ENCODE assay signal across 7 cellular contexts in genomic region chr7:2873686-2874551, GRCh38. TPM values are rescaled to one million over a fixed set of nuclear protein-coding genes. Genes with fewer than 3 reads are reported as not detected.
DNase-seq lines count a peak whose midpoint lies in the region; ATAC-seq, FAIRE-seq and TF ChIP-seq lines count a peak whose summit lies in the region.

No MANE protein-coding gene starts in this region.

- BruUV-seq in K562 (replicated peaks; lab: Mats Ljungman, UMichigan), result no TSS peak

- H4K20me1 ChIP-seq in K562 (replicated peaks; ENCODE audit: control insufficient read depth, insufficient read depth, low read length), result peaks cover 9% of the 10 kb centered on the region

- 1% methylated on average over 7 of the region's 7 CpGs for WGBS in K562 (ENCODE audit: insufficient coverage, low coverage, missing lambda C conversion rate)
- 81 to 97% methylated on average over 2 to 3 of the region's 7 CpGs for WGBS in mesodermal cell (ENCODE audit: insufficient coverage in 2 of 2), 2 experiments

- POLR2A ChIA-PET in K562 (lab: Yijun Ruan, JAX), result interaction anchor here (0.6 to 1.1 kb wide), 4 partner anchors 16 to 164 kb away, joined by 3 to 4 read pairs (median 3); no protein-coding TSS in a partner anchor

- H2AFZ ChIP-seq in K562 (ENCODE audit: low read depth, low read length), result no peak overlapping the region

- H3K9me1 ChIP-seq in K562 (ENCODE audit: control insufficient read depth, insufficient read depth, low read length), result no peaks in the 10 kb centered on the region

- H3K36me3 ChIP-seq in MG63 (no peaks in the 10 kb centered on the region), K562 (ENCODE audit: control insufficient read depth, insufficient read depth, low read length) (no peaks in the 10 kb centered on the region), mesodermal cell (ENCODE audit: control insufficient read depth, insufficient read depth, low read length) (no peaks in the 10 kb centered on the region)

- TF ChIP-seq CTCF in K562 (IDR thresholded peaks at IDR 0.05 in 2 of 3, conservative IDR thresholded peaks at IDR 0.05 in 1 of 3; ENCODE audit: insufficient read depth in 2 of 3, low read depth in 1 of 3, low read length in 3 of 3), result no peak

- no peak overlapping the region for H3K9ac ChIP-seq in K562 (ENCODE audit: insufficient read depth in 1 of 2, low read depth in 2 of 2, low read length in 2 of 2)

- TF ChIP-seq RAD21 in K562 (CRISPR knock-in tag; conservative IDR thresholded peaks at IDR 0.05 in 1 of 2, IDR thresholded peaks at IDR 0.05 in 1 of 2), result no peak

- H3K9me3 ChIP-seq in MG63, result no peaks in the 10 kb centered on the region
- H3K9me3 ChIP-seq in K562 (replicated peaks; ENCODE audit: control insufficient read depth, insufficient read depth, low read depth, low read length), result no peaks in the 10 kb centered on the region
- H3K9me3 ChIP-seq in mesodermal cell (ENCODE audit: control insufficient read depth, low read length), result no peaks in the 10 kb centered on the region

- TF ChIP-seq EP300 in K562 (IDR thresholded peaks at IDR 0.05; ENCODE audit: low read length), result no peak

- H3K4me3 ChIP-seq in MG63 (no peak overlapping the region), K562 (no peak overlapping the region), mesodermal cell (ENCODE audit: extremely low read depth, insufficient read depth, low read length, poor library complexity, severe bottlenecking) (no peak overlapping the region)

- peak; percentile 75 for ATAC-seq in K562

- CTCF ChIA-PET in K562 (lab: Yijun Ruan, JAX; ENCODE audit: low intra/inter-chr PET ratio), result no interaction called here

- peak; percentile 99 for TF ChIP-seq POLR2A in K562 (conservative IDR thresholded peaks at IDR 0.05)

- intact Hi-C loops in K562 (cut with micrococcal nuclease), result no loop called here

- no peak overlapping the region for H3K4me2 ChIP-seq in K562 (ENCODE audit: insufficient read depth, low read length)

- peak overlapping the region; percentile 77 for H3K27ac ChIP-seq in K562 (ENCODE audit: extremely low read depth, low read depth, low read length)
- H3K27ac ChIP-seq in mesodermal cell (ENCODE audit: low read depth, low read length, severe bottlenecking), result peak overlapping the region; percentile 96

- DNase-seq in ELR (ENCODE audit: low read depth) (peak; percentile 99), MG63 (peak; percentile 84), K562 (ENCODE audit: extremely low read depth in 1 of 4, low spot score in 3 of 4) (peak; percentile 62 to 78 (median 68)), NOMO-1 treated with dmso at 0.1 percent for 144 hours (lab: John Stamatoyannopoulos, UW; ENCODE audit: unreplicated experiment) (no peak), NCI-H2081 treated with DMSO at 0.1 percent for 48 hours (lab: John Stamatoyannopoulos, UW) (no peak), NCI-H2196 treated with DMSO at 0.1 percent for 48 hours (lab: John Stamatoyannopoulos, UW; ENCODE audit: unreplicated experiment) (no peak)

- H3K79me2 ChIP-seq in K562 (ENCODE audit: control insufficient read depth, insufficient read depth, low read length), result no peaks in the 10 kb centered on the region

- H3K27me3 ChIP-seq in MG63 (no peaks in the 10 kb centered on the region), K562 (ENCODE audit: control insufficient read depth in 2 of 2, insufficient read depth in 2 of 2, low read length in 2 of 2) (peaks cover 18 to 66% of the 10 kb centered on the region in 2 experiments)

- H3K4me1 ChIP-seq in K562 (replicated peaks in 1 of 2; ENCODE audit: control insufficient read depth in 2 of 2, insufficient read depth in 2 of 2, low read length in 2 of 2) (peaks cover 0 to 17% of the 10 kb centered on the region in 2 experiments; a peak in 2 of 5 replicates), mesodermal cell (ENCODE audit: control insufficient read depth, insufficient read depth, low read length, poor library complexity, severe bottlenecking) (peaks cover 7% of the 10 kb centered on the region)

- peak; percentile 77 for FAIRE-seq in K562 (lab: Jason Lieb, UNC)

- in situ Hi-C loops in K562 (cut with MboI), result loop anchor here (25.0 kb wide), 1 partner anchor 1013 kb away; no protein-coding TSS in a partner anchor

TF ChIP-seq in K562, 482 proteins besides CTCF, POLR2A, EP300 and RAD21 (continues in another document):
- TF ChIP-seq TRIM28 (IDR thresholded peaks at IDR 0.05) (no peak), SREBF2 (CRISPR knock-in tag; IDR thresholded peaks at IDR 0.05) (no peak), ZNF444 (CRISPR knock-in tag; IDR thresholded peaks at IDR 0.05) (no peak), ZNF384 (IDR thresholded peaks at IDR 0.05; ENCODE audit: low read depth, low read length) (no peak), ZNF184 (CRISPR knock-in tag; IDR thresholded peaks at IDR 0.05) (no peak), ZKSCAN1 (IDR thresholded peaks at IDR 0.05; ENCODE audit: low read depth, low read length) (no peak), SMARCE1 (IDR thresholded peaks at IDR 0.05) (no peak), RBM34 (IDR thresholded peaks at IDR 0.05; ENCODE audit: borderline replicate concordance, insufficient read depth, low read length) (no peak), NCOA1 (IDR thresholded peaks at IDR 0.05; ENCODE audit: low read depth) (no peak), AFF1 (IDR thresholded peaks at IDR 0.05; ENCODE audit: low read depth in 1 of 2, partially characterized antibody in 2 of 2) (peak in 1 of 2 experiments; percentile 85), RB1 (IDR thresholded peaks at IDR 0.05; ENCODE audit: low read depth) (no peak), GABPA (tag; conservative IDR thresholded peaks at IDR 0.05; ENCODE audit: low read depth) (no peak), ZFP36 (IDR thresholded peaks at IDR 0.05; ENCODE audit: low read depth, low read length, partially characterized antibody) (no peak), TAL1 (IDR thresholded peaks at IDR 0.05) (no peak), ZFX (CRISPR knock-in tag; IDR thresholded peaks at IDR 0.05) (0 out of 2 replicates have a peak, but pooled peaks have one; percentile 15), ZZZ3 (IDR thresholded peaks at IDR 0.05) (no peak), BRD9 (IDR thresholded peaks at IDR 0.05; ENCODE audit: low read depth, partially characterized antibody) (no peak), MYC (IDR thresholded peaks at IDR 0.05; ENCODE audit: low read depth, low read length) (no peak), MYC (CRISPR knock-in tag; IDR thresholded peaks at IDR 0.05; ENCODE audit: borderline replicate concordance, low read depth) (no peak), SMARCA4 (IDR thresholded peaks at IDR 0.05) (no peak), KLF10 (CRISPR knock-in tag; IDR thresholded peaks at IDR 0.05) (no peak)

RNA-seq across cellular contexts. Expression of gene GNA12, which starts 29.8 kb away (rescaled TPM):
- total RNA-seq in MG63 (2014; rRNA removed; shearing (Covaris generic); ENCODE audit: low replicate concordance), result 23.1 and 49.1 TPM in 2 replicates
- 34.3 and 48.1 TPM in 2 replicates for total RNA-seq in K562 (2011; cell fraction: chromatin; rRNA removed; ENCODE audit: low replicate concordance)
- 27.5 and 29.5 TPM in 2 replicates for total RNA-seq in K562 (2011; cell fraction: nucleolus; rRNA removed)
- 23.2 and 24.7 TPM in 2 replicates for total RNA-seq in K562 (2011; cell fraction: nucleoplasm; rRNA removed)
- total RNA-seq in K562 (2014; rRNA removed) (3.6 and 6.3 TPM in 2 replicates), K562 (2014; rRNA removed; fragmentation: Illumina TruSeq; extraction: Trizol) (6.6 and 8.4 TPM in 2 replicates), K562 (2015; rRNA removed; fragmentation: Illumina TruSeq; extraction: Trizol) (9.2 and 9.6 TPM in 2 replicates), K562 (2021) (24.5 and 25.0 TPM in 2 replicates)
- polyA plus RNA-seq in K562 (2011; rRNA removed) (32.7 and 34.2 TPM in 2 replicates), K562 (2014; fragmentation: Illumina TruSeq; extraction: Trizol) (19.4 and 20.7 TPM in 2 replicates), K562 (2014; fragmentation: Nextera tagmentation; extraction: Ambion mirVana) (1 to 10 TPM in 1 of 2 experiments, under 1 TPM in 1; 0.65 to 2.2 TPM), K562 (2014; rRNA removed) (16.4 and 18.3 TPM in 2 replicates)
- polyA plus RNA-seq in K562 (2011; cell fraction: cytosol; rRNA removed), result 30.5 and 36.3 TPM in 2 replicates
- polyA plus RNA-seq in K562 (2011; cell fraction: nucleus; rRNA removed), result 18.5 and 19.3 TPM in 2 replicates
- 18.1 and 31.2 TPM in 2 replicates for polyA plus RNA-seq in K562 (2012)
- 30.0 and 50.8 TPM in 2 replicates for polyA minus RNA-seq in K562 (2011; rRNA and poly(A)+ RNA removed)
- 22.2 and 27.2 TPM in 2 replicates for polyA minus RNA-seq in K562 (2011; cell fraction: cytosol; rRNA and poly(A)+ RNA removed)
- 6.3 and 10.7 TPM in 2 replicates for polyA minus RNA-seq in K562 (2011; cell fraction: nucleus; rRNA and poly(A)+ RNA removed)
- polyA plus RNA-seq in mesodermal cell (2013, experiment 1 of 2), result 47.3 TPM
- 41.6 TPM for polyA plus RNA-seq in mesodermal cell (2013, experiment 2 of 2)

Comparison
In these comparisons a context has a peak if more than half of its experiments do, and no peak if none do; other contexts are left out.
1. DNase-seq: peak in ELR (single experiment), MG63 (single experiment) and K562 (4 of 4); none in NOMO-1 treated with dmso at 0.1 percent for 144 hours (single experiment), NCI-H2081 treated with DMSO at 0.1 percent for 48 hours (single experiment) and NCI-H2196 treated with DMSO at 0.1 percent for 48 hours (single experiment).